ENCODE assay signal across 23 cellular contexts in genomic region chr22:17140022-17140421, GRCh38. TPM values are rescaled to one million over a fixed set of nuclear protein-coding genes. Genes with fewer than 3 reads are reported as not detected.
"Had no signal": no experiment of that assay in that cellular context is flagged by ENCODE, and none has a peak within 500 bp of the region (broad histone marks: within the 10 kb centered on the region; RNA-seq: fewer than 3 reads in every experiment).

No MANE protein-coding gene starts in this region.

- H3K9me3 ChIP-seq: body of pancreas, ovary, prostate gland, uterus had no signal

- H3K27me3 ChIP-seq: body of pancreas, ovary, uterus had no signal

- DNase-seq: activated B cell treated with CpG ODN at 0.5 μM for 24 hours; activated CD4-positive, alpha-beta T cell treated with anti-CD3 and anti-CD28 coated beads, Interleukin-2, amount 50 U/mL, for 1 hour; activated CD8-positive, alpha-beta memory T cell treated with anti-CD3 and anti-CD28 coated beads, Interleukin-2, amount 10 ng/mL, durations not matched to agents 7 days and 5 days; activated CD8-positive, alpha-beta T cell treated with anti-CD3 and anti-CD28 coated beads, Interleukin-2, amount 10 ng/mL, durations not matched to agents 7 days and 5 days; activated T-cell treated with anti-CD3 and anti-CD28 coated beads, Interleukin-2, amount 50 U/mL, for 48 hours; aorta; body of pancreas; cortex of kidney; foreskin fibroblast; naive thymus-derived CD4-positive, alpha-beta T cell; ovary; stimulated activated CD4-positive, alpha-beta T cell treated with anti-CD3 and anti-CD28 coated beads, Interleukin-2, amount 100 ng/mL, for 48 hours; substantia nigra; T-helper 1 cell; uterus had no signal

- H3K4me3 Mint-ChIP-seq: activated B cell treated with CpG ODN at 0.5 μM for 24 hours; activated CD8-positive, alpha-beta memory T cell treated with anti-CD3 and anti-CD28 coated beads, Interleukin-2, amount 10 ng/mL, durations not matched to agents 7 days and 5 days; activated CD8-positive, alpha-beta T cell treated with anti-CD3 and anti-CD28 coated beads, Interleukin-2, amount 10 ng/mL, durations not matched to agents 7 days and 5 days; activated naive CD4-positive, alpha-beta T cell treated with anti-CD3 and anti-CD28 coated beads, Interleukin-2, amount 50 U/mL, for 24 hours; mesothelial cell of epicardium; naive thymus-derived CD4-positive, alpha-beta T cell; stimulated activated naive CD8-positive, alpha-beta T cell treated with anti-CD3 and anti-CD28 coated beads, Interleukin-15, Interleukin-2, amounts not matched to agents 100 ng/mL and 50 ng/mL, for 24 hours; T-helper 2 cell treated with Interferon-gamma antibody and Interleukin-4, amounts not matched to agents 5 μg/mL and 100 μg/mL, for 36 hours; type B pancreatic cell had no signal

- H3K4me1 Mint-ChIP-seq: activated B cell treated with CpG ODN at 0.5 μM for 24 hours; activated CD8-positive, alpha-beta memory T cell treated with anti-CD3 and anti-CD28 coated beads, Interleukin-2, amount 10 ng/mL, durations not matched to agents 7 days and 5 days; activated naive CD4-positive, alpha-beta T cell treated with anti-CD3 and anti-CD28 coated beads, Interleukin-2, amount 50 U/mL, for 24 hours; mesothelial cell of epicardium had no signal

- H3K4me3 ChIP-seq: body of pancreas, ovary, prostate gland, uterus had no signal

- ATAC-seq: activated CD8-positive, alpha-beta memory T cell treated with anti-CD3 and anti-CD28 coated beads, Interleukin-2, amount 10 ng/mL, durations not matched to agents 7 days and 5 days; activated CD8-positive, alpha-beta T cell treated with anti-CD3 and anti-CD28 coated beads, Interleukin-2, amount 10 ng/mL, durations not matched to agents 7 days and 5 days; body of pancreas; esophagus mucosa; naive thymus-derived CD4-positive, alpha-beta T cell had no signal

- H3K27me3 Mint-ChIP-seq: activated B cell treated with CpG ODN at 0.5 μM for 24 hours; activated CD8-positive, alpha-beta memory T cell treated with anti-CD3 and anti-CD28 coated beads, Interleukin-2, amount 10 ng/mL, durations not matched to agents 7 days and 5 days; activated naive CD4-positive, alpha-beta T cell treated with anti-CD3 and anti-CD28 coated beads, Interleukin-2, amount 50 U/mL, for 24 hours; naive thymus-derived CD4-positive, alpha-beta T cell; stimulated activated naive CD8-positive, alpha-beta T cell treated with anti-CD3 and anti-CD28 coated beads, Interleukin-15, Interleukin-2, amounts not matched to agents 100 ng/mL and 50 ng/mL, for 24 hours; type B pancreatic cell had no signal

- H3K9me3 Mint-ChIP-seq: activated B cell treated with CpG ODN at 0.5 μM for 24 hours; activated naive CD4-positive, alpha-beta T cell treated with anti-CD3 and anti-CD28 coated beads, Interleukin-2, amount 50 U/mL, for 24 hours; activated T-helper 2 cell treated with anti-CD3 and anti-CD28 coated beads, Interferon-gamma antibody, Interleukin-2, Interleukin-4, amounts not matched to agents 10 μg/mL and 5 μg/mL and 100 μg/mL, durations not matched to agents 14 hours and 24 hours and 36 hours; mesothelial cell of epicardium; naive thymus-derived CD4-positive, alpha-beta T cell; stimulated activated naive CD8-positive, alpha-beta T cell treated with anti-CD3 and anti-CD28 coated beads, Interleukin-15, Interleukin-2, amounts not matched to agents 100 ng/mL and 50 ng/mL, for 24 hours; T-helper 2 cell treated with Interferon-gamma antibody and Interleukin-4, amounts not matched to agents 5 μg/mL and 100 μg/mL, for 36 hours; type B pancreatic cell had no signal

- H3K27ac ChIP-seq: body of pancreas, ovary, prostate gland, uterus had no signal

- H3K27ac Mint-ChIP-seq: activated B cell treated with CpG ODN at 0.5 μM for 24 hours; activated CD8-positive, alpha-beta memory T cell treated with anti-CD3 and anti-CD28 coated beads, Interleukin-2, amount 10 ng/mL, durations not matched to agents 7 days and 5 days; activated CD8-positive, alpha-beta T cell treated with anti-CD3 and anti-CD28 coated beads, Interleukin-2, amount 10 ng/mL, durations not matched to agents 7 days and 5 days; activated naive CD4-positive, alpha-beta T cell treated with anti-CD3 and anti-CD28 coated beads, Interleukin-2, amount 50 U/mL, for 24 hours; activated T-helper 2 cell treated with anti-CD3 and anti-CD28 coated beads, Interferon-gamma antibody, Interleukin-2, Interleukin-4, amounts not matched to agents 10 μg/mL and 5 μg/mL and 100 μg/mL, durations not matched to agents 14 hours and 24 hours and 36 hours; mesothelial cell of epicardium; stimulated activated naive CD8-positive, alpha-beta T cell treated with anti-CD3 and anti-CD28 coated beads, Interleukin-15, Interleukin-2, amounts not matched to agents 100 ng/mL and 50 ng/mL, for 24 hours; T-helper 2 cell treated with Interferon-gamma antibody and Interleukin-4, amounts not matched to agents 5 μg/mL and 100 μg/mL, for 36 hours; type B pancreatic cell had no signal

- H3K36me3 ChIP-seq: ovary, uterus had no signal

- H3K4me1 ChIP-seq: body of pancreas, prostate gland, uterus had no signal

RNA-seq across cellular contexts. Expression of gene TMEM121B, which starts 18.9 kb away (rescaled TPM):
- total RNA-seq: activated CD8-positive, alpha-beta memory T cell treated with anti-CD3 and anti-CD28 coated beads, Interleukin-2, amount 10 ng/mL, durations not matched to agents 7 days and 5 days had no signal
- polyA plus RNA-seq: naive thymus-derived CD4-positive, alpha-beta T cell had no signal
